Comparison of ENCODE assay signal across 11 cellular contexts in genomic region chr3:186099178-186099577, GRCh38. TPM values are rescaled to one million over a fixed set of nuclear protein-coding genes. Genes with fewer than 3 reads are reported as not detected.
DNase-seq lines count a peak whose midpoint lies in the region; ATAC-seq and TF ChIP-seq lines count a peak whose summit lies in the region.
"Had no signal": no experiment of that assay in that cellular context is flagged by ENCODE, and none has a peak within 500 bp of the region (broad histone marks: within the 10 kb centered on the region; RNA-seq: fewer than 3 reads in every experiment).

No MANE protein-coding gene starts in this region.

- H3K27me3 ChIP-seq in body of pancreas, result no peaks in the 10 kb centered on the region
- H3K27me3 ChIP-seq in CD8-positive, alpha-beta memory T cell (ENCODE audit: insufficient read depth, low read length, poor library complexity, severe bottlenecking), result peaks cover 25% of the 10 kb centered on the region

- no peak overlapping the region for H3K27ac Mint-ChIP-seq in CD8-positive, alpha-beta memory T cell
- H3K27ac Mint-ChIP-seq: activated naive CD4-positive, alpha-beta T cell treated with anti-CD3 and anti-CD28 coated beads, Interleukin-2, amount 50 U/mL, for 24 hours had no signal

- no peaks in the 10 kb centered on the region for H3K36me3 ChIP-seq in body of pancreas (replicated peaks in 1 of 2; ENCODE audit: insufficient read depth in 1 of 2, low read depth in 2 of 2)
- H3K36me3 ChIP-seq in CD8-positive, alpha-beta memory T cell (ENCODE audit: insufficient read depth, low read length), result no peaks in the 10 kb centered on the region

- no peak overlapping the region for H3K4me3 ChIP-seq in body of pancreas
- H3K4me3 ChIP-seq in CD8-positive, alpha-beta memory T cell (ENCODE audit: low read length), result no peak overlapping the region

- POLR2A ChIA-PET in CD8-positive, alpha-beta memory T cell (lab: Charles Lee), result no interaction called here

- H3K27ac ChIP-seq in body of pancreas, result peak overlapping the region in 3 of 4 donors; percentile 60 to 74 (median 62)
- no peak overlapping the region for H3K27ac ChIP-seq in CD8-positive, alpha-beta memory T cell (ENCODE audit: low read depth, low read length)

- CTCF ChIA-PET in CD8-positive, alpha-beta memory T cell (lab: Charles Lee), result no interaction called here

- no peak overlapping the region for H3K4me3 Mint-ChIP-seq in CD8-positive, alpha-beta memory T cell
- no peak overlapping the region for H3K4me3 Mint-ChIP-seq in activated T-cell treated with anti-CD3 and anti-CD28 coated beads, Interleukin-2, amount 50 U/mL, for 4 hours
- H3K4me3 Mint-ChIP-seq: activated naive CD4-positive, alpha-beta T cell treated with anti-CD3 and anti-CD28 coated beads, Interleukin-2, amount 50 U/mL, for 24 hours had no signal

- no peaks in the 10 kb centered on the region for H3K36me3 Mint-ChIP-seq in CD8-positive, alpha-beta memory T cell
- H3K36me3 Mint-ChIP-seq in activated T-cell treated with anti-CD3 and anti-CD28 coated beads, Interleukin-2, amount 50 U/mL, for 4 hours (ENCODE audit: insufficient read depth), result no peaks in the 10 kb centered on the region
- H3K36me3 Mint-ChIP-seq: activated naive CD4-positive, alpha-beta T cell treated with anti-CD3 and anti-CD28 coated beads, Interleukin-2, amount 50 U/mL, for 24 hours had no signal

- H3K9me3 Mint-ChIP-seq in CD8-positive, alpha-beta memory T cell, result no peaks in the 10 kb centered on the region
- H3K9me3 Mint-ChIP-seq in activated T-cell treated with anti-CD3 and anti-CD28 coated beads, Interleukin-2, amount 50 U/mL, for 4 hours, result no peaks in the 10 kb centered on the region
- H3K9me3 Mint-ChIP-seq: activated naive CD4-positive, alpha-beta T cell treated with anti-CD3 and anti-CD28 coated beads, Interleukin-2, amount 50 U/mL, for 24 hours had no signal

- intact Hi-C loops in body of pancreas (cut with DNase I), result no loop called here

- 33 to 44% methylated on average over 5 of the region's 5 CpGs for WGBS in body of pancreas, 2 donors

- no peak for ATAC-seq in body of pancreas
- no peak for ATAC-seq in activated T-cell treated with anti-CD3 and anti-CD28 coated beads, Interleukin-2, amount 50 U/mL, for 4 hours
- ATAC-seq: left colon had no signal

- H3K9me3 ChIP-seq in body of pancreas, result no peaks in the 10 kb centered on the region
- H3K9me3 ChIP-seq in CD8-positive, alpha-beta memory T cell (ENCODE audit: low read length), result no peaks in the 10 kb centered on the region

- H3K27me3 Mint-ChIP-seq in CD8-positive, alpha-beta memory T cell, result peaks cover 35 to 85% of the 10 kb centered on the region in 2 donors
- peaks cover 77% of the 10 kb centered on the region for H3K27me3 Mint-ChIP-seq in activated T-cell treated with anti-CD3 and anti-CD28 coated beads, Interleukin-2, amount 50 U/mL, for 4 hours (ENCODE audit: low read depth)

- H3K4me1 ChIP-seq in body of pancreas, result peaks cover 50% of the 10 kb centered on the region
- H3K4me1 ChIP-seq in CD8-positive, alpha-beta memory T cell (ENCODE audit: insufficient read depth, low read length), result no peaks in the 10 kb centered on the region

- DNase-seq in AG08395 (ENCODE audit: low spot score), result peak; percentile 77
- DNase-seq in NCI-H1092 treated with DMSO at 0.1 percent for 48 hours (lab: John Stamatoyannopoulos, UW), result peak; percentile 20
- DNase-seq in body of pancreas, result peak; percentile 57 to 87 (median 72)
- DNase-seq in lung microvascular endothelial cell (ENCODE audit: low read depth in 2 of 2), result peak; percentile 45 to 80
- no peak for DNase-seq in GM13976 (ENCODE audit: low spot score)
- no peak for DNase-seq in NCI-H187 (lab: John Stamatoyannopoulos, UW)
- no peak for DNase-seq in CD8-positive, alpha-beta memory T cell
- no peak for DNase-seq in activated T-cell treated with anti-CD3 and anti-CD28 coated beads, Interleukin-2, amount 50 U/mL, for 4 hours
- DNase-seq: DND-41 had no signal

- peaks cover 0 to 5% (median 4%) of the 10 kb centered on the region in 3 donors for H3K4me1 Mint-ChIP-seq in CD8-positive, alpha-beta memory T cell
- peaks cover 2% of the 10 kb centered on the region for H3K4me1 Mint-ChIP-seq in activated T-cell treated with anti-CD3 and anti-CD28 coated beads, Interleukin-2, amount 50 U/mL, for 4 hours (ENCODE audit: low read depth)
- H3K4me1 Mint-ChIP-seq: activated naive CD4-positive, alpha-beta T cell treated with anti-CD3 and anti-CD28 coated beads, Interleukin-2, amount 50 U/mL, for 24 hours had no signal

- no peak for TF ChIP-seq CTCF in body of pancreas (IDR thresholded peaks at IDR 0.05)
- TF ChIP-seq CTCF in GM13976 (IDR thresholded peaks at IDR 0.05; ENCODE audit: borderline replicate concordance, control extremely low read depth, extremely low read depth, insufficient read depth, missing control alignments), result no peak

- TF ChIP-seq POLR2A in body of pancreas (IDR thresholded peaks at IDR 0.05), result no peak

- in situ Hi-C loops in GM13976 (cut with MboI; ENCODE audit: low sequenced_read_pairs, unreplicated experiment), result no loop called here

RNA-seq across cellular contexts. Expression of gene ETV5, which starts 9.7 kb away (rescaled TPM):
- 10 to 100 TPM; 14.5 to 39.2 TPM for total RNA-seq in body of pancreas
- total RNA-seq in lung microvascular endothelial cell, result 12.7 and 20.9 TPM in 2 replicates
- 1 to 10 TPM; 1.0 to 1.3 TPM for total RNA-seq in CD8-positive, alpha-beta memory T cell
- not detected for polyA plus RNA-seq in CD8-positive, alpha-beta memory T cell
- total RNA-seq in activated T-cell treated with anti-CD3 and anti-CD28 coated beads, Interleukin-2, amount 50 U/mL, for 4 hours, result 1 to 10 TPM in 1 of 3 donors, under 1 TPM in 2; 0.66 to 1.2 (median 0.81) TPM

Comparison
In these comparisons a context has a peak if more than half of its experiments do, and no peak if none do; other contexts are left out.
1. DNase-seq: peak in AG08395 (single experiment), NCI-H1092 treated with DMSO at 0.1 percent for 48 hours (single experiment), body of pancreas (4 of 4) and lung microvascular endothelial cell (2 of 2); none in GM13976 (single experiment), NCI-H187 (0 of 2), CD8-positive, alpha-beta memory T cell (0 of 5) and activated T-cell treated with anti-CD3 and anti-CD28 coated beads, Interleukin-2, amount 50 U/mL, for 4 hours (single experiment).